Comparison of ENCODE assay signal across 31 cellular contexts in the genomic region with DNA sequence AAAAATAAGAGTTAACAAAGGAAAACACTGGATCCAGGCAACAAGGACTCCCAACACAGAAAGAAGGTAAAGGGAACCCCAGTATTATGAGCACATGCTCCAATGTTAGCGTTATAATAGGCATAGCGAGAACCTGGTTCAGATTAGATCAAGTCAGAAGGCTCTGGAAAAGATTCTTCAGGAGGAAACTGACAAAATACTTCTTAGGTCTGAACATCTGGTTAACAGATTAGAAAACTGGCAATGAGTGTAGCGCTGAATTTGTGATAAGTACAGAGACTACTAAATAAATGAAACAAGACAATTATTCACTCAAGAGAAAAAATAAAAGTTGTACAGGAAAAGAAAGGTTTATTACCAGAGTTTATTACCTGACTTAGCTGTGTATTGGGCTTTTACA.
"Had no signal": no experiment of that assay in that cellular context is flagged by ENCODE, and none has a peak within 500 bp of the region (broad histone marks: within the 10 kb centered on the region; RNA-seq: fewer than 3 reads in every experiment).

No MANE protein-coding gene starts in this region.

- H2AFZ ChIP-seq: hepatocyte, parathyroid adenoma had no signal

- H3K9me3 ChIP-seq: esophagus squamous epithelium, gastroesophageal sphincter, heart left ventricle, left lung, mucosa of descending colon, neutrophil, right lobe of liver, stomach, thyroid gland had no signal

- H3K4me3 ChIP-seq: dorsolateral prefrontal cortex, esophagus squamous epithelium, gastroesophageal sphincter, heart left ventricle, hepatocyte, left lung, mucosa of descending colon, right lobe of liver, stomach, thyroid gland had no signal

- H3K27ac Mint-ChIP-seq: endodermal cell; mesothelial cell of epicardium; natural killer cell treated with Interleukin-12 subunit alpha and Interleukin-12 subunit beta and Interleukin-15 and Interleukin-18, amount 100 ng/mL, for 72 hours; progenitor cell of endocrine pancreas had no signal

- H3K4me2 ChIP-seq: hepatocyte had no signal

- H3K36me3 ChIP-seq: esophagus squamous epithelium, heart left ventricle, left lung, neutrophil, right lobe of liver, thyroid gland had no signal

- DNase-seq: cerebellar nuclear complex; cortex of kidney; dorsolateral prefrontal cortex; effector CD8-positive, alpha-beta T cell; endodermal cell; erythroblast; esophagus squamous epithelium; heart left ventricle; left cardiac atrium; left lung; mesenchymal stem cell; mucosa of descending colon; naive B cell; right lobe of liver; small intestine; stimulated activated CD4-positive, alpha-beta T cell treated with anti-CD3 and anti-CD28 coated beads, Interleukin-15, amount 100 ng/mL, for 24 hours; stimulated activated CD4-positive, alpha-beta T cell treated with anti-CD3 and anti-CD28 coated beads, Interleukin-2, amount 100 ng/mL, for 48 hours; stimulated activated naive CD4-positive, alpha-beta T cell; stomach; thyroid gland; trophoblast cell had no signal

- H3K9ac ChIP-seq: parathyroid adenoma had no signal

- H3K4me1 Mint-ChIP-seq: mesothelial cell of epicardium had no signal

- H3K4me3 Mint-ChIP-seq: endodermal cell; mesothelial cell of epicardium; naive B cell; natural killer cell treated with Interleukin-12 subunit alpha and Interleukin-12 subunit beta and Interleukin-15 and Interleukin-18, amount 100 ng/mL, for 72 hours; neural crest cell had no signal

- H3K9me3 Mint-ChIP-seq: endodermal cell had no signal

- ATAC-seq: gastroesophageal sphincter; heart left ventricle; left cardiac atrium; left lung; mucosa of descending colon; natural killer cell treated with Interleukin-12 subunit alpha and Interleukin-12 subunit beta and Interleukin-15 and Interleukin-18, amount 100 ng/mL, for 72 hours; right lobe of liver had no signal

- H3K27ac ChIP-seq: dorsolateral prefrontal cortex, esophagus squamous epithelium, gastroesophageal sphincter, heart left ventricle, hepatocyte, left lung, neutrophil, parathyroid adenoma, right lobe of liver, stomach, thyroid gland had no signal

- H3K27me3 Mint-ChIP-seq: naive B cell; natural killer cell treated with Interleukin-12 subunit alpha and Interleukin-12 subunit beta and Interleukin-15 and Interleukin-18, amount 100 ng/mL, for 72 hours; progenitor cell of endocrine pancreas had no signal

- H3K79me2 ChIP-seq: hepatocyte, parathyroid adenoma had no signal

- FAIRE-seq: endothelial cell of umbilical vein, islet of Langerhans, small intestine had no signal

- H3K27me3 ChIP-seq: dorsolateral prefrontal cortex, esophagus squamous epithelium, gastroesophageal sphincter, heart left ventricle, hepatocyte, left lung, neutrophil, right lobe of liver, stomach, thyroid gland had no signal

- H3K4me1 ChIP-seq: esophagus squamous epithelium, gastroesophageal sphincter, left lung, parathyroid adenoma, right lobe of liver, stomach, thyroid gland had no signal
